In genomic region chr7:151736403-151736909, GRCh38 we compare ENCODE assay signal across 1 cellular context.
TF ChIP-seq lines count a peak whose summit lies in the region.

No MANE protein-coding gene starts in this region.

TF ChIP-seq in HEK293, 187 proteins besides CTCF, POLR2A, EP300 and RAD21 (continued from another document and continues in another):
- TF ChIP-seq ZBTB44 (tag by site-specific recombination; IDR thresholded peaks at IDR 0.05) (0 out of 2 replicates have a peak, but pooled peaks have one; percentile 41), ZNF692 (tag by site-specific recombination; IDR thresholded peaks at IDR 0.05) (peak; percentile 88), ZNF174 (tag by site-specific recombination; IDR thresholded peaks at IDR 0.05) (no peak), SALL2 (tag by site-specific recombination; IDR thresholded peaks at IDR 0.05; ENCODE audit: borderline replicate concordance) (no peak), ZNF768 (tag by site-specific recombination; IDR thresholded peaks at IDR 0.05) (no peak), GLI2 (tag by site-specific recombination; IDR thresholded peaks at IDR 0.05; ENCODE audit: borderline replicate concordance, low read depth) (no peak), TRIM28 (IDR thresholded peaks at IDR 0.05; ENCODE audit: borderline replicate concordance, low read length) (peak; percentile 94), ZNF548 (tag by site-specific recombination; IDR thresholded peaks at IDR 0.05) (no peak), HOXC10 (CRISPR knock-in tag; IDR thresholded peaks at IDR 0.05) (no peak), ZFP41 (tag by site-specific recombination; IDR thresholded peaks at IDR 0.05; ENCODE audit: borderline replicate concordance) (no peak), ZNF776 (tag by site-specific recombination; IDR thresholded peaks at IDR 0.05; ENCODE audit: borderline replicate concordance) (no peak), ZBTB1 (tag by site-specific recombination; IDR thresholded peaks at IDR 0.05) (no peak), ZNF558 (tag by site-specific recombination; IDR thresholded peaks at IDR 0.05) (peak; percentile 76), ZNF324 (tag by site-specific recombination; IDR thresholded peaks at IDR 0.05) (no peak), ZBTB49 (tag by site-specific recombination; IDR thresholded peaks at IDR 0.05; ENCODE audit: low read depth) (no peak), ZNF335 (tag by site-specific recombination; conservative IDR thresholded peaks at IDR 0.05) (peak; percentile 37; the same call in 1 of the 2 replicates), ZNF366 (tag by site-specific recombination; conservative IDR thresholded peaks at IDR 0.05) (0 out of 2 replicates have a peak, but pooled peaks have one; percentile 35), ZBTB11 (tag by site-specific recombination; conservative IDR thresholded peaks at IDR 0.05; ENCODE audit: low read depth) (no peak), ZNF10 (tag by site-specific recombination; IDR thresholded peaks at IDR 0.05) (no peak), ZNF37A (tag by site-specific recombination; IDR thresholded peaks at IDR 0.05) (no peak), ZNF830 (tag by site-specific recombination; IDR thresholded peaks at IDR 0.05; ENCODE audit: low read depth) (no peak), ZNF514 (tag by site-specific recombination; IDR thresholded peaks at IDR 0.05) (no peak), ZFP3 (tag by site-specific recombination; IDR thresholded peaks at IDR 0.05; ENCODE audit: low read depth) (no peak), ZNF274 (IDR thresholded peaks at IDR 0.05; ENCODE audit: low read length) (no peak), ZNF274 (tag by site-specific recombination; IDR thresholded peaks at IDR 0.05; ENCODE audit: borderline replicate concordance) (no peak), ZNF140 (tag by site-specific recombination; IDR thresholded peaks at IDR 0.05) (no peak), ZNF521 (tag by site-specific recombination; IDR thresholded peaks at IDR 0.05) (no peak), ZNF19 (tag by site-specific recombination; IDR thresholded peaks at IDR 0.05; ENCODE audit: low read depth) (no peak), ZNF433 (tag by site-specific recombination; IDR thresholded peaks at IDR 0.05; ENCODE audit: low read depth) (no peak), REST (tag by site-specific recombination; IDR thresholded peaks at IDR 0.05) (no peak), ZNF645 (tag by site-specific recombination; IDR thresholded peaks at IDR 0.05) (no peak), ZNF112 (tag by site-specific recombination; IDR thresholded peaks at IDR 0.05) (no peak), ZNF391 (tag by site-specific recombination; IDR thresholded peaks at IDR 0.05; ENCODE audit: borderline replicate concordance, low read depth) (no peak), ZNF133 (tag by site-specific recombination; IDR thresholded peaks at IDR 0.05) (no peak), KLF17 (tag by site-specific recombination; IDR thresholded peaks at IDR 0.05) (peak; percentile 49; the same call in 1 of the 2 replicates), KLF8 (tag by site-specific recombination; IDR thresholded peaks at IDR 0.05) (no peak), INSM2 (tag by site-specific recombination; IDR thresholded peaks at IDR 0.05) (peak; percentile 61; the same call in 1 of the 2 replicates), ZNF280C (tag by site-specific recombination; IDR thresholded peaks at IDR 0.05) (no peak), ZNF658 (tag by site-specific recombination; IDR thresholded peaks at IDR 0.05) (no peak), ZNF416 (tag by site-specific recombination; IDR thresholded peaks at IDR 0.05) (no peak)
